Comparison of ENCODE assay signal across 9 cellular contexts in the genomic region with DNA sequence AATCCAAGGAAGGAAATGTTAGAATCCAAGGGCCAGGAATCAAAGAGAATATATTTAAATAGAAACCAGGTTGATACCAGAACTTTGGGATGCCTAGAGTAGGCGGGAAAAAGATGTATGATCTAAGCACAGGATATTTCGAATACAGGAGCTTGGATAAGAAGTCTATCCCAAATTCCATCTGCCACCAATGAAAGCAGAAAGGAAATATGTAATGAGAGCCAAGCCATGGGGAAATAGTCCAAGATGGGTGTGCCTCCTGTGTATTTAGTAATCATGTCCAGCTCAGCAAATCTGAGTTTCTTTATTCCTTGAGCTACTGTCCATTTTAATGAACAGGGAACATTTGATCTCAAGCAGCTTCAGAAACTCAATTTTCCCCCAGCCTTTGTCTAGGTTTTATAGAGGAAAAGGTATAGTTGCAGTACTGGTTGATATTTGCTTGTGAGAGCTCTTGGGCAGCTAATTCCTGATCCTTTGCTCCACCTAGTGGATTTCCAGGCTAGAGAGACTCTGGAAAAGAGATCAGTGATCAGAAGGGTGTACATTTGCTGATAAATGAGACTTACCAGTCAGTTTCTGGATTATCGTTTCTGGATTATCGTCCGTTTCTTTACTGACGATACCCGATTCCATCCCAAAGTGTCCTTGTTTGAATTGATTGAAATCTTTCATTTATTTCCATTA. TPM values are rescaled to one million over a fixed set of nuclear protein-coding genes. Genes with fewer than 3 reads are reported as not detected.
DNase-seq lines count a peak whose midpoint lies in the region; ATAC-seq and TF ChIP-seq lines count a peak whose summit lies in the region.
"Not testable (repeated sequence)": the region's sequence is repeated elsewhere in the genome, so short reads cannot be mapped to it uniquely, and the experiment has no call there.
"Had no signal": no experiment of that assay in that cellular context is flagged by ENCODE, and none has a peak within 500 bp of the region (broad histone marks: within the 10 kb centered on the region; RNA-seq: fewer than 3 reads in every experiment).

No MANE protein-coding gene starts in this region.

- POLR2A ChIA-PET in MCF 10A (lab: Yijun Ruan, JAX), result not testable (repeated sequence)

- not testable (repeated sequence) for H3K4me3 Mint-ChIP-seq in MCF 10A (ENCODE audit: unreplicated experiment)

- H3K4me1 Mint-ChIP-seq in MCF 10A (ENCODE audit: insufficient read depth, unreplicated experiment), result not testable (repeated sequence)

- peak; percentile 56 for ATAC-seq in omental fat pad (ENCODE audit: low FRiP score)

- not testable (repeated sequence) for H3K9me3 Mint-ChIP-seq in MCF 10A (ENCODE audit: unreplicated experiment)

- H3K27ac Mint-ChIP-seq in MCF 10A (ENCODE audit: low read depth, unreplicated experiment), result not testable (repeated sequence)

- not testable (repeated sequence) for H3K27me3 Mint-ChIP-seq in MCF 10A (ENCODE audit: insufficient read depth, unreplicated experiment)

- not testable (repeated sequence) for H3K36me3 Mint-ChIP-seq in MCF 10A (ENCODE audit: insufficient read depth, unreplicated experiment)

- intact Hi-C loops in MCF 10A (cut with micrococcal nuclease), result not testable (repeated sequence)

- BruUV-seq in MCF 10A (replicated peaks; lab: Mats Ljungman, UMichigan), result not testable (repeated sequence)

- TF ChIP-seq CTCF in MCF 10A (IDR thresholded peaks at IDR 0.05; ENCODE audit: unreplicated experiment) (peak; percentile 32), fibroblast of pulmonary artery (IDR thresholded peaks at IDR 0.05; ENCODE audit: low read length, missing control alignments) (peak; percentile 24)
- not testable (repeated sequence) for TF ChIP-seq CTCF in omental fat pad (IDR thresholded peaks at IDR 0.05)

- DNase-seq in EH (ENCODE audit: low read depth), result peak; percentile 36
- DNase-seq in NCI-H1092 treated with DMSO at 0.1 percent for 48 hours (lab: John Stamatoyannopoulos, UW), result peak; percentile 5
- DNase-seq in RPMI8226, result peak; percentile 1
- DNase-seq in MCF 10A (ENCODE audit: unreplicated experiment), result peak; percentile 50
- DNase-seq in fibroblast of pulmonary artery (ENCODE audit: low read depth), result peak; percentile 35
- DNase-seq in islet precursor cell, result peak; percentile 30
- not testable (repeated sequence) for DNase-seq in omental fat pad (ENCODE audit: low spot score)

- CTCF ChIA-PET in MCF 10A (lab: Yijun Ruan, JAX), result not testable (repeated sequence)

- not testable (repeated sequence) for H3K4me3 ChIP-seq in fibroblast of pulmonary artery (replicated peaks; ENCODE audit: low read depth, low read length)

RNA-seq across cellular contexts. Expression of gene FAM72A, which starts 28.3 kb away (rescaled TPM):
- total RNA-seq in MCF 10A (2022), result 19.4 and 21.8 TPM in 2 replicates
- total RNA-seq in omental fat pad, result 1 to 10 TPM; 1.6 to 8.4 (median 3.7) TPM
- total RNA-seq: CD8-positive, alpha-beta T cell had no signal

RNA-seq across cellular contexts. Expression of gene SRGAP2, which starts 29.0 kb away (rescaled TPM):
- total RNA-seq in MCF 10A (2022), result 72.1 and 78.0 TPM in 2 replicates
- total RNA-seq in omental fat pad, result 100 to 1,000 TPM in 1 of 4 donors, 10 to 100 TPM in 3; 55.8 to 118 (median 67.3) TPM

RNA-seq across cellular contexts. Expression of gene AVPR1B, which starts 57.1 kb away (rescaled TPM):
- total RNA-seq in MCF 10A (2022), result not detected in 2 replicates
- total RNA-seq in omental fat pad, result not detected
- total RNA-seq: CD8-positive, alpha-beta T cell; SJSA1 had no signal
